Comparison of ENCODE assay signal across 1 cellular context in the genomic region with DNA sequence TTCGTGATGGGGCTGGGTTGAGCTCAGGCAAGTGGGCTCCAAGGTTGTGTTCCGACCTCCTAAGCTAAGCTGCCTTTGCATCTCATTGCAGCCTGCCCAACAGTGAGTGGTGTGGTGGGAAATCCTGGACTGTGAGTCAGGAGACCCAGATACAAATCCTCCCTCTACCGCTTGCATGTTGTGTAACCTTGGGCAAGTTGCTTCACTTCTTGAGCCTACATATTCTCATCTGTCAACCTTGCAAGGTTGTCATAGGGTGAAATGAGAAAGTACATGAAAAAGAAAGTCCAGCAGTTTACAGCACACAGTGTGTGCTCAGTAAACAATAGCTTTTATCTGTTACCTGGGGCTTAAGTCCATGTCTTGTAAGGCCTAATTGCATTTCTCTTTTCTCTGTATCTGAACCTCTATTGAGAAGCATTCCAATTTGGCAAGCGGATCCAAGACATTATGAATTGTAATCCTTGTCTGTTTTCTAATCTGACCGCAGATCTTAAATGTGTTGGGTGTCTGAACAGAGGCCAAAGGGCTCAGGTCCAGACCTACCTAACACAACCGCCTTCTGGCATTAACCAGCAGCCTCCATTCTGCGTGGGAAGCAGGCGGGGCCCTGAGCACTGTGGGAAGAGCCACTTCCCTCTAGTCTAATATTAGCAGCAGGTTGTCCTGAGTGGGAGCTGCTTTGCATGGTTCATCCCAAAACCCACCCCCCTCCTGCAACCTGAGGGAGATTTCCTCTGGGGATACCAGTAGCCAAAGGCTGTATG.
A peak's percentile ranks its signal among the peaks of the same experiment; 100 is the strongest.
TF ChIP-seq lines count a peak whose summit lies in the region.

No MANE protein-coding gene starts in this region.

TF ChIP-seq in K562, 482 proteins besides CTCF, POLR2A, EP300 and RAD21 (continued from another document):
- 0 out of 2 replicates have a peak, but pooled peaks have one; percentile 26 for TF ChIP-seq MTA3 (IDR thresholded peaks at IDR 0.05; ENCODE audit: borderline replicate concordance)
- TF ChIP-seq, protein P1, sequence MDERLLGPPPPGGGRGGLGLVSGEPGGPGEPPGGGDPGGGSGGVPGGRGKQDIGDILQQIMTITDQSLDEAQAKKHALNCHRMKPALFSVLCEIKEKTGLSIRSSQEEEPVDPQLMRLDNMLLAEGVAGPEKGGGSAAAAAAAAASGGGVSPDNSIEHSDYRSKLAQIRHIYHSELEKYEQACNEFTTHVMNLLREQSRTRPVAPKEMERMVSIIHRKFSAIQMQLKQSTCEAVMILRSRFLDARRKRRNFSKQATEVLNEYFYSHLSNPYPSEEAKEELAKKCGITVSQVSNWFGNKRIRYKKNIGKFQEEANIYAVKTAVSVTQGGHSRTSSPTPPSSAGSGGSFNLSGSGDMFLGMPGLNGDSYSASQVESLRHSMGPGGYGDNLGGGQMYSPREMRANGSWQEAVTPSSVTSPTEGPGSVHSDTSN (CRISPR knock-in tag; IDR thresholded peaks at IDR 0.05; ENCODE audit: low read depth) = no peak
- TF ChIP-seq, protein P1 (tag; conservative IDR thresholded peaks at IDR 0.05; ENCODE audit: low read depth) = peak; percentile 35; the same call in 1 of the 2 replicates
- TF ChIP-seq RFX7 (CRISPR knock-in tag; IDR thresholded peaks at IDR 0.05) = no peak
- no peak for TF ChIP-seq MCM5 (IDR thresholded peaks at IDR 0.05; ENCODE audit: low read depth)
- peak; percentile 96 for TF ChIP-seq CEBPB (tag; IDR thresholded peaks at IDR 0.05)
- TF ChIP-seq SP1 (CRISPR knock-in tag; IDR thresholded peaks at IDR 0.05) = 0 out of 2 replicates have a peak, but pooled peaks have one; percentile 35
- TF ChIP-seq, protein P2, sequence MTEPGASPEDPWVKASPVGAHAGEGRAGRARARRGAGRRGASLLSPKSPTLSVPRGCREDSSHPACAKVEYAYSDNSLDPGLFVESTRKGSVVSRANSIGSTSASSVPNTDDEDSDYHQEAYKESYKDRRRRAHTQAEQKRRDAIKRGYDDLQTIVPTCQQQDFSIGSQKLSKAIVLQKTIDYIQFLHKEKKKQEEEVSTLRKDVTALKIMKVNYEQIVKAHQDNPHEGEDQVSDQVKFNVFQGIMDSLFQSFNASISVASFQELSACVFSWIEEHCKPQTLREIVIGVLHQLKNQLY (CRISPR knock-in tag; conservative IDR thresholded peaks at IDR 0.05) = no peak
- TF ChIP-seq STAG1 (CRISPR knock-in tag; IDR thresholded peaks at IDR 0.05; ENCODE audit: borderline replicate concordance) = no peak
- no peak for TF ChIP-seq GABPA (tag; conservative IDR thresholded peaks at IDR 0.05; ENCODE audit: low read depth)
- peak; percentile 36; the same call in 1 of the 2 replicates for TF ChIP-seq DPF2 (IDR thresholded peaks at IDR 0.05)
